In the genomic region with DNA sequence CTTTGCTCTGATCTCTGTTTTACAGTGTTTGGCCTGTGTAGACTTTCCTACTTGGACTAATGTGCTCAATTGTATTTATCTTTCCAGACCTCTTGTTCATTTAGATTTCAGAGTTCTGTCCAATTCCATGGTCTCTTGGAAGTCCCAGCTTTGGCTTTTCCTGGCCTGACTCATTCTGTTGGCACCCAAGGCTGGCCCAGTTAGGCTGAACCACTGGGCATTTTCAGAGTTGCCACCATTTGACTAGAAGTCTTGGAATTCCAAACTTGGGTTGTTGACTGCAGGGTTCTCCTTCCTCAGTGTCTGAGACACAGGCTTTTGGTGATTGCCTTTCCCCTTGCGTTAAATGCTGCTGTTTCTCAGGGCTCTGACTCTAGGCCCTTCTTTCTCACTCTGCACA, we compare ENCODE assay signal across 25 cellular contexts. TPM values are rescaled to one million over a fixed set of nuclear protein-coding genes. Genes with fewer than 3 reads are reported as not detected.
A peak's percentile ranks its signal among the peaks of the same experiment; 100 is the strongest.
DNase-seq lines count a peak whose midpoint lies in the region; TF ChIP-seq lines count a peak whose summit lies in the region.
"Had no signal": no experiment of that assay in that cellular context is flagged by ENCODE, and none has a peak within 500 bp of the region (broad histone marks: within the 10 kb centered on the region; RNA-seq: fewer than 3 reads in every experiment).

No MANE protein-coding gene starts in this region.

- H3K36me3 ChIP-seq in neural progenitor cell = no peaks in the 10 kb centered on the region
- no peaks in the 10 kb centered on the region for H3K36me3 ChIP-seq in Karpas-422 (ENCODE audit: insufficient read depth, low read length)
- no peaks in the 10 kb centered on the region for H3K36me3 ChIP-seq in transverse colon
- H3K36me3 ChIP-seq: sigmoid colon, uterus had no signal

- TF ChIP-seq EP300 in transverse colon (IDR thresholded peaks at IDR 0.05; ENCODE audit: low read depth) = no peak

- DNase-seq in ACHN (peak; percentile 1), HT1080 (ENCODE audit: low read depth) (peak; percentile 53), neural progenitor cell (ENCODE audit: low spot score) (no peak), NCI-H2107 treated with DMSO at 0.1 percent for 48 hours (lab: John Stamatoyannopoulos, UW; ENCODE audit: unreplicated experiment) (no peak), Karpas-422 (no peak), GDM1 (lab: John Stamatoyannopoulos, UW) (no peak), transverse colon (no peak)
- DNase-seq: activated CD4-positive, alpha-beta T cell treated with anti-CD3 and anti-CD28 coated beads, Interleukin-2, amount 10 ng/mL, durations not matched to agents 24 days and 14 days; CD4-positive, alpha-beta memory T cell; DMS 273 treated with DMSO at 0.1 percent for 48 hours; effector CD4-positive, alpha-beta T cell; GF-D8; Kasumi-1; naive thymus-derived CD4-positive, alpha-beta T cell; NCI-H1105 treated with DMSO at 0.1 percent for 48 hours; NCI-H2081; NCI-H446 treated with DMSO at 0.1 percent for 48 hours; sigmoid colon; T-helper 2 cell; uterus had no signal

- H3K27ac ChIP-seq in neural progenitor cell (no peak overlapping the region), Karpas-422 (ENCODE audit: low read length) (no peak overlapping the region), transverse colon (no peak overlapping the region)
- H3K27ac ChIP-seq: sigmoid colon, uterus had no signal

- H3K9me3 Mint-ChIP-seq in brain (peaks cover 0 to 7% (median 3%) of the 10 kb centered on the region in 5 experiments), neural progenitor cell (peaks cover 11% of the 10 kb centered on the region)
- H3K9me3 Mint-ChIP-seq: activated CD4-positive, alpha-beta T cell treated with anti-CD3 and anti-CD28 coated beads, Interleukin-2, amount 10 ng/mL, durations not matched to agents 24 days and 14 days; activated naive CD4-positive, alpha-beta T cell treated with anti-CD3 and anti-CD28 coated beads, Interleukin-2, amount 50 U/mL, for 24 hours; CD4-positive, alpha-beta memory T cell; memory B cell had no signal

- peaks cover 43% of the 10 kb centered on the region for H3K4me1 Mint-ChIP-seq in brain
- peaks cover 37% of the 10 kb centered on the region for H3K4me1 Mint-ChIP-seq in neural progenitor cell
- H3K4me1 Mint-ChIP-seq: activated CD4-positive, alpha-beta T cell treated with anti-CD3 and anti-CD28 coated beads, Interleukin-2, amount 10 ng/mL, durations not matched to agents 24 days and 14 days; activated naive CD4-positive, alpha-beta T cell treated with anti-CD3 and anti-CD28 coated beads, Interleukin-2, amount 50 U/mL, for 24 hours; CD4-positive, alpha-beta memory T cell; memory B cell; naive thymus-derived CD4-positive, alpha-beta T cell had no signal

- H3F3A ChIP-seq in neural progenitor cell (ENCODE audit: low read depth) = peaks cover 3% of the 10 kb centered on the region

- H3K9me2 ChIP-seq in Karpas-422 (replicated peaks; ENCODE audit: insufficient read depth, low read length) = no peaks in the 10 kb centered on the region

- H3K4me2 ChIP-seq in neural progenitor cell (no peak overlapping the region), Karpas-422 (ENCODE audit: low read depth, low read length, poor library complexity, severe bottlenecking) (no peak overlapping the region)

- no peak for TF ChIP-seq POLR2A in transverse colon (IDR thresholded peaks at IDR 0.05)

- no peaks in the 10 kb centered on the region for H4K20me1 ChIP-seq in neural progenitor cell (ENCODE audit: low read depth)
- no peaks in the 10 kb centered on the region for H4K20me1 ChIP-seq in Karpas-422 (ENCODE audit: insufficient read depth, low read depth, low read length)

- H3K9ac ChIP-seq in neural progenitor cell = no peak overlapping the region
- H3K9ac ChIP-seq in Karpas-422 (ENCODE audit: low read length) = no peak overlapping the region

- no peaks in the 10 kb centered on the region for H3K9me3 ChIP-seq in neural progenitor cell (ENCODE audit: low read depth)
- no peaks in the 10 kb centered on the region for H3K9me3 ChIP-seq in Karpas-422 (ENCODE audit: low read length)
- H3K9me3 ChIP-seq in transverse colon = no peaks in the 10 kb centered on the region
- H3K9me3 ChIP-seq: sigmoid colon, uterus had no signal

- in situ Hi-C loops in ACHN (cut with HindIII; ENCODE audit: low pct_ligation_motif_present, low pct_unique_long_range_greater_than_20kb, low sequenced_read_pairs) (no loop called here), transverse colon (cut with MboI; ENCODE audit: low pct_ligation_motif_present in 1 of 4, low pct_unique_long_range_greater_than_20kb in 1 of 4, low sequenced_read_pairs in 3 of 4) (no loop called here)

- H3K27me3 ChIP-seq in neural progenitor cell = no peaks in the 10 kb centered on the region
- no peaks in the 10 kb centered on the region for H3K27me3 ChIP-seq in Karpas-422 (ENCODE audit: low read length)
- no peaks in the 10 kb centered on the region for H3K27me3 ChIP-seq in transverse colon
- H3K27me3 ChIP-seq: sigmoid colon, uterus had no signal

- H3K27me3 Mint-ChIP-seq in brain = no peaks in the 10 kb centered on the region
- H3K27me3 Mint-ChIP-seq in neural progenitor cell (ENCODE audit: insufficient read depth, low read depth) = peaks cover 4% of the 10 kb centered on the region

- peaks cover 11% of the 10 kb centered on the region for H3K4me1 ChIP-seq in neural progenitor cell
- no peaks in the 10 kb centered on the region for H3K4me1 ChIP-seq in Karpas-422 (ENCODE audit: low read length)
- H3K4me1 ChIP-seq in transverse colon = no peaks in the 10 kb centered on the region
- H3K4me1 ChIP-seq: sigmoid colon, uterus had no signal

- H3K36me3 Mint-ChIP-seq in brain (no peaks in the 10 kb centered on the region), neural progenitor cell (peaks cover 11% of the 10 kb centered on the region)
- H3K36me3 Mint-ChIP-seq: activated naive CD4-positive, alpha-beta T cell treated with anti-CD3 and anti-CD28 coated beads, Interleukin-2, amount 50 U/mL, for 24 hours; CD4-positive, alpha-beta memory T cell; memory B cell; naive thymus-derived CD4-positive, alpha-beta T cell had no signal

- H3K4me3 ChIP-seq in neural progenitor cell (no peak overlapping the region), Karpas-422 (ENCODE audit: low read length) (no peak overlapping the region), transverse colon (no peak overlapping the region)
- H3K4me3 ChIP-seq: sigmoid colon, uterus had no signal

- WGBS in transverse colon (ENCODE audit: low coverage in 1 of 2), 2 donors = 92 to 100% methylated on average over 1 of the region's 1 CpG

- no peak for TF ChIP-seq CTCF in brain (conservative IDR thresholded peaks at IDR 0.05)
- no peak for TF ChIP-seq CTCF in neural progenitor cell (IDR thresholded peaks at IDR 0.05)
- TF ChIP-seq CTCF in transverse colon (IDR thresholded peaks at IDR 0.05) = no peak

- H3K79me2 ChIP-seq in neural progenitor cell (ENCODE audit: low read depth) (no peaks in the 10 kb centered on the region), Karpas-422 (ENCODE audit: low read length) (no peaks in the 10 kb centered on the region)

- H3K4me3 Mint-ChIP-seq in brain (no peak overlapping the region), neural progenitor cell (no peak overlapping the region)
- H3K4me3 Mint-ChIP-seq: activated CD4-positive, alpha-beta T cell treated with anti-CD3 and anti-CD28 coated beads, Interleukin-2, amount 10 ng/mL, durations not matched to agents 24 days and 14 days; activated naive CD4-positive, alpha-beta T cell treated with anti-CD3 and anti-CD28 coated beads, Interleukin-2, amount 50 U/mL, for 24 hours; CD4-positive, alpha-beta memory T cell; memory B cell; naive thymus-derived CD4-positive, alpha-beta T cell had no signal

- intact Hi-C loops in transverse colon (cut with DNase I; ENCODE audit: low total_unique reads) = no loop called here

- H3K27ac Mint-ChIP-seq in brain = peak overlapping the region in 3 of 5 experiments; percentile 38 to 79 (median 69)
- peak overlapping the region; percentile 71 for H3K27ac Mint-ChIP-seq in neural progenitor cell
- H3K27ac Mint-ChIP-seq: activated CD4-positive, alpha-beta T cell treated with anti-CD3 and anti-CD28 coated beads, Interleukin-2, amount 10 ng/mL, durations not matched to agents 24 days and 14 days; activated naive CD4-positive, alpha-beta T cell treated with anti-CD3 and anti-CD28 coated beads, Interleukin-2, amount 50 U/mL, for 24 hours; CD4-positive, alpha-beta memory T cell; memory B cell; naive thymus-derived CD4-positive, alpha-beta T cell had no signal

- no peak overlapping the region for H2AFZ ChIP-seq in neural progenitor cell (replicated peaks)
- H2AFZ ChIP-seq in Karpas-422 (ENCODE audit: low read length) = no peak overlapping the region

RNA-seq across cellular contexts. Expression of gene RFPL4B, which starts 8.8 kb away (rescaled TPM):
- total RNA-seq in HT1080 (2014; rRNA removed; shearing (Covaris generic)) = 0.03 TPM in 1 of 2 replicates, not detected in the other
- not detected in 2 replicates for polyA plus RNA-seq in HT1080 (2015; cell fraction: cytosol; rRNA removed)
- polyA plus RNA-seq in HT1080 (2015; cell fraction: nucleus; rRNA removed) = 0.06 TPM in 1 of 2 replicates, not detected in the other
- polyA plus RNA-seq in brain (ENCODE audit: insufficient read depth, low read depth, low replicate concordance) = not detected
- total RNA-seq in neural progenitor cell (ENCODE audit: low replicate concordance) = not detected in 2 replicates
- not detected in 2 replicates for total RNA-seq in Karpas-422 (2014; rRNA removed; shearing (Covaris generic); ENCODE audit: low replicate concordance)
- not detected for total RNA-seq in transverse colon
- total RNA-seq: activated CD4-positive, alpha-beta T cell treated with anti-CD3 and anti-CD28 coated beads, Interleukin-2, amount 10 ng/mL, durations not matched to agents 24 days and 14 days; CD4-positive, alpha-beta memory T cell; esophagus mucosa; naive thymus-derived CD4-positive, alpha-beta T cell; sigmoid colon had no signal
- polyA plus RNA-seq: CD4-positive, alpha-beta memory T cell; keratinocyte; naive thymus-derived CD4-positive, alpha-beta T cell; sigmoid colon had no signal

Comparison
In these comparisons a context has a peak if more than half of its experiments do, and no peak if none do; other contexts are left out.
1. DNase-seq: peak in ACHN (single experiment) and HT1080 (single experiment); none in neural progenitor cell (single experiment), NCI-H2107 treated with DMSO at 0.1 percent for 48 hours (single experiment), Karpas-422 (single experiment), GDM1 (single experiment) and transverse colon (single experiment).